1 cellular context compared by ENCODE assay signal in the genomic region with DNA sequence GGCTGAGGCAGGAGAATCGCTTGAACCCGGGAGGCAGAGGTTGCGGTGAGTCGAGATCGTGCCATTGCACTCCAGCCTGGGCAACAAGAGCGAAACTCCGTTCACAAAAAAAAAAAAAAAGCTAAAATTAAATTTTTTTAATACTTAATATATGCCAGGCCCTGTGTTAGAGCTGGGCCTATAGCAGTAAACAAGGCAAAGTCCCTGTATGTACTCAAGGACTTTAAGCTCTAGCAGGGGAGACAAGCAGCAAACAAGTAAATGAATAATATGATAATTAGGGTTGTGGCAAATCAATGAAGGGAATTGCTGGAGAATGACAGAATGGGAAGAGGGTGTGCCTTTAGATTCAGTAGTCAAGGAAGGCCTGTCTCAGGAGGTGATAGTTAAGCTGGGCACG.
TF ChIP-seq lines count a peak whose summit lies in the region.

No MANE protein-coding gene starts in this region.

TF ChIP-seq in GM23338, 12 proteins besides CTCF, POLR2A, EP300 and RAD21 (continued from another document):
- TF ChIP-seq ZNF462 (CRISPR knock-in tag; IDR thresholded peaks at IDR 0.05) = no peak
- no peak for TF ChIP-seq CREB1 (CRISPR knock-in tag; IDR thresholded peaks at IDR 0.05; ENCODE audit: low read depth)
- TF ChIP-seq ZNF114 (CRISPR knock-in tag; IDR thresholded peaks at IDR 0.05) = no peak
- no peak for TF ChIP-seq EZH2phosphoT487 (IDR thresholded peaks at IDR 0.05; ENCODE audit: unreplicated experiment)
- TF ChIP-seq STAT1 (IDR thresholded peaks at IDR 0.05; ENCODE audit: unreplicated experiment) = no peak
- no peak for TF ChIP-seq ZNF331 (CRISPR knock-in tag; IDR thresholded peaks at IDR 0.05; ENCODE audit: low read depth)
TF ChIP-seq in GM23338: peak in this region for 0.
